Comparison of ENCODE assay signal across 23 cellular contexts in the genomic region with DNA sequence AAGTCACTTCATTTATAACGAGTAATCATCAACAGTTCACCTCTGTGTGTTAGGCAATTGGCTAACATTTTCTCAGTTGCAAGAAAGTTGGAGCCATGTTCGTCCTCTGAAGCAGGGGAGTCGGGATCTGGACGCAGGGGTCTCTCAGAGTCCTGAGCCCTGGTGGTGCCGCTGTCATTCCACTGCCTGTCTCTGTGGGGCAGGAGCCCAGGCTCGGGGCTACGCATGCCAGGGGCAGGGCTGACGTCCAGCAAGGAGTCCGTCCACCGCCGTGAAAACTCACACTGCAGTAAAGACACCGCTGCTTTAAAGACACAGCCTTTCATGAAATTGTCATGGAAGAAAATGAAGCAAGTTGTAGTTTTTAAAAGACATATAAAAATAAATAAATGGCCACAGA.
"Had no signal": no experiment of that assay in that cellular context is flagged by ENCODE, and none has a peak within 500 bp of the region (broad histone marks: within the 10 kb centered on the region; RNA-seq: fewer than 3 reads in every experiment).

No MANE protein-coding gene starts in this region.

- H3K27me3 Mint-ChIP-seq: memory B cell had no signal

- H3K27ac ChIP-seq: dorsolateral prefrontal cortex, gastrocnemius medialis, heart right ventricle, left ventricle myocardium inferior, lower lobe of right lung, neutrophil, ovary, prostate gland, right lobe of liver, suprapubic skin, thyroid gland had no signal

- H3K36me3 Mint-ChIP-seq: immature natural killer cell; memory B cell; stimulated activated effector memory CD8-positive, alpha-beta T cell treated with anti-CD3 and anti-CD28 coated beads, Interleukin-12 subunit alpha, Interleukin-12 subunit beta, amount 100 ng/mL, for 72 hours; type B pancreatic cell had no signal

- H3K36me3 ChIP-seq: gastrocnemius medialis, heart right ventricle, left ventricle myocardium inferior, lower lobe of right lung, neutrophil, ovary, prostate gland, right lobe of liver, suprapubic skin, thyroid gland had no signal

- H3K9me3 Mint-ChIP-seq: nephron had no signal

- DNase-seq: cortex of kidney; dorsolateral prefrontal cortex; effector CD8-positive, alpha-beta T cell; gastrocnemius medialis; heart right ventricle; immature natural killer cell; left ventricle myocardium inferior; lower lobe of right lung; midbrain; ovary; right lobe of liver; stimulated activated CD4-positive, alpha-beta T cell treated with anti-CD3 and anti-CD28 coated beads, Interleukin-4, amount 100 ng/mL, for 1 hour; stimulated activated CD8-positive, alpha-beta memory T cell treated with anti-CD3 and anti-CD28 coated beads, Interleukin-4, amount 100 ng/mL, for 48 hours; stimulated activated naive CD8-positive, alpha-beta T cell treated with anti-CD3 and anti-CD28 coated beads, Interleukin-15, Interleukin-2, amounts not matched to agents 100 U/mL and 50 U/mL, for 24 hours had no signal

- H3K27ac Mint-ChIP-seq: immature natural killer cell; memory B cell; nephron; stimulated activated effector memory CD8-positive, alpha-beta T cell treated with anti-CD3 and anti-CD28 coated beads, Interleukin-12 subunit alpha, Interleukin-12 subunit beta, amount 100 ng/mL, for 72 hours had no signal

- H3K4me3 Mint-ChIP-seq: immature natural killer cell; memory B cell; nephron; stimulated activated effector memory CD8-positive, alpha-beta T cell treated with anti-CD3 and anti-CD28 coated beads, Interleukin-12 subunit alpha, Interleukin-12 subunit beta, amount 100 ng/mL, for 72 hours had no signal

- H3K9me3 ChIP-seq: gastrocnemius medialis, left ventricle myocardium inferior, lower lobe of right lung, neutrophil, ovary, prostate gland, right lobe of liver, thyroid gland had no signal

- H3K4me1 ChIP-seq: gastrocnemius medialis, heart right ventricle, left ventricle myocardium inferior, lower lobe of right lung, prostate gland, right lobe of liver, suprapubic skin, thyroid gland had no signal

- H3K27me3 ChIP-seq: gastrocnemius medialis, neutrophil, ovary, right lobe of liver, suprapubic skin, thyroid gland had no signal

- H3K4me1 Mint-ChIP-seq: immature natural killer cell; memory B cell; stimulated activated effector memory CD8-positive, alpha-beta T cell treated with anti-CD3 and anti-CD28 coated beads, Interleukin-12 subunit alpha, Interleukin-12 subunit beta, amount 100 ng/mL, for 72 hours had no signal

- H3K4me3 ChIP-seq: dorsolateral prefrontal cortex, gastrocnemius medialis, left ventricle myocardium inferior, lower lobe of right lung, ovary, prostate gland, right lobe of liver, suprapubic skin, thyroid gland had no signal

- ATAC-seq: esophagus mucosa; gastrocnemius medialis; stimulated activated effector memory CD8-positive, alpha-beta T cell treated with anti-CD3 and anti-CD28 coated beads, Interleukin-12 subunit alpha, Interleukin-12 subunit beta, amount 100 ng/mL, for 72 hours; stimulated activated naive CD8-positive, alpha-beta T cell treated with anti-CD3 and anti-CD28 coated beads, Interleukin-15, Interleukin-2, amounts not matched to agents 100 U/mL and 50 U/mL, for 24 hours had no signal
